ENCODE assay signal across 8 cellular contexts in the genomic region with DNA sequence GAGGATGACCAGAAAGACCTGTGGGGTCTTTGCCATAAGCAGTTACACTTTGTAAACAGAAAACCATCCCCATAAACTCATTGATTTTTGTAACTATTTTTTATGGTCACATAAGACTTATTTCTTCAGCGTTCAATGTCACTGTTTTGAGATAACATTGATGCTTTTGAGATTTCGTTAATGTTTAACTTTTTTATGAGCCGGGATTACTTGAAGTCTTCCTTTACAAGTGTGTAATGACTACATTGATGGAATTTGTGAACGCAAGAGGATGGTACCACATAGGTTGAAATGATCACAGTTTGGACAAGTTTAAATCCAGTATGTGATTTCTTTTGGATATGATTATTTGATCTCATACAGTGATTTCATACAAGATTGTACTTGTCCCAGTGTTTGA. TPM values are rescaled to one million over a fixed set of nuclear protein-coding genes. Genes with fewer than 3 reads are reported as not detected.
DNase-seq lines count a peak whose midpoint lies in the region; ATAC-seq and TF ChIP-seq lines count a peak whose summit lies in the region.

No MANE protein-coding gene starts in this region.

- H3K27me3 ChIP-seq in GM06990 (replicated peaks; ENCODE audit: control insufficient read depth, insufficient read depth, low read length), result no peaks in the 10 kb centered on the region
- no peaks in the 10 kb centered on the region for H3K27me3 ChIP-seq in Panc1 (ENCODE audit: control insufficient read depth, insufficient read depth, low read length)
- no peaks in the 10 kb centered on the region for H3K27me3 ChIP-seq in esophagus squamous epithelium

- TF ChIP-seq CTCF in GM06990 (IDR thresholded peaks at IDR 0.05; ENCODE audit: insufficient read depth, low read length, poor library complexity, severe bottlenecking) (no peak), Panc1 (IDR thresholded peaks at IDR 0.05) (no peak), esophagus squamous epithelium (IDR thresholded peaks at IDR 0.05) (no peak)

- no peak overlapping the region; the same call in 1 of the 2 replicates for H3K27ac ChIP-seq in Panc1 (ENCODE audit: low read length)
- no peak overlapping the region for H3K27ac ChIP-seq in esophagus squamous epithelium

- H3K4me3 ChIP-seq in GM06990 (replicated peaks; ENCODE audit: low read depth, low read length) (peak overlapping the region; percentile 79), Panc1 (ENCODE audit: low read depth in 2 of 2, low read length in 2 of 2) (peak overlapping the region; percentile 64 to 77), esophagus squamous epithelium (peak overlapping the region in 3 of 4 donors; percentile 82 to 96 (median 94))

- intact Hi-C loops in Panc1 (cut with micrococcal nuclease; ENCODE audit: unreplicated experiment), result loop anchor here (10.0 kb wide), 1 partner anchor 181 kb away; no protein-coding TSS in a partner anchor
- intact Hi-C loops in esophagus squamous epithelium (cut with DNase I), result no loop called here

- no peak for ATAC-seq in Panc1

- POLR2A ChIA-PET in Panc1 (lab: Charles Lee), result no interaction called here

- TSS peak; percentile 63 for BruUV-seq in Panc1 (replicated peaks; lab: Mats Ljungman, UMichigan)

- 30 to 47% methylated on average over 4 of the region's 4 CpGs for WGBS in esophagus squamous epithelium, 2 donors

- in situ Hi-C loops in Panc1 (cut with HindIII; ENCODE audit: low pct_unique_long_range_greater_than_20kb, low sequenced_read_pairs), result no loop called here

- no peak for TF ChIP-seq POLR2A in esophagus squamous epithelium (IDR thresholded peaks at IDR 0.05)

- H3K9me3 ChIP-seq in Panc1 (ENCODE audit: control insufficient read depth, insufficient read depth, low read depth, low read length), result no peaks in the 10 kb centered on the region
- no peaks in the 10 kb centered on the region for H3K9me3 ChIP-seq in esophagus squamous epithelium

- no peaks in the 10 kb centered on the region for H3K36me3 ChIP-seq in GM06990 (ENCODE audit: control insufficient read depth, insufficient read depth, low read length)
- no peaks in the 10 kb centered on the region; the same call in 1 of the 2 replicates for H3K36me3 ChIP-seq in Panc1 (ENCODE audit: control insufficient read depth, insufficient read depth, low read length)
- H3K36me3 ChIP-seq in esophagus squamous epithelium, result no peaks in the 10 kb centered on the region

- DNase-seq in GM06990 (ENCODE audit: extremely low read depth, insufficient read length) (no peak), Panc1 (ENCODE audit: low read depth, low spot score) (no peak), esophagus squamous epithelium (lab: John Stamatoyannopoulos, UW) (no peak), renal cortical epithelial cell (ENCODE audit: low read depth) (peak; percentile 54), NCI-H1436 (lab: John Stamatoyannopoulos, UW) (no peak), putamen (ENCODE audit: low spot score) (no peak), SW 1271 (lab: John Stamatoyannopoulos, UW) (no peak)
- DNase-seq in activated effector memory CD4-positive, alpha-beta T cell treated with anti-CD3 and anti-CD28 coated beads, Interleukin-2, amount 50 U/mL, for 16 hours, result no peak

- CTCF ChIA-PET in Panc1 (lab: Charles Lee), result no interaction called here

- peaks cover 30% of the 10 kb centered on the region for H3K4me1 ChIP-seq in Panc1 (ENCODE audit: control insufficient read depth, insufficient read depth, low read length)
- peaks cover 0 to 49% (median 9%) of the 10 kb centered on the region in 3 donors for H3K4me1 ChIP-seq in esophagus squamous epithelium

RNA-seq across cellular contexts. Expression of a gene that starts 1.8 kb away (rescaled TPM):
- total RNA-seq in Panc1 (2021; ENCODE audit: unreplicated experiment) (36.9 TPM), esophagus squamous epithelium (10 to 100 TPM in 3 of 4 donors, 1 to 10 TPM in 1; 8.9 to 20.1 (median 20.0) TPM), renal cortical epithelial cell (31.6 and 41.3 TPM in 2 replicates)
- 14.1 TPM for polyA plus RNA-seq in Panc1 (2012; ENCODE audit: insufficient read length)
